12 cellular contexts compared by ENCODE assay signal in genomic region chr12:47785887-47786661, GRCh38. TPM values are rescaled to one million over a fixed set of nuclear protein-coding genes. Genes with fewer than 3 reads are reported as not detected.
A peak's percentile ranks its signal among the peaks of the same experiment; 100 is the strongest.
DNase-seq lines count a peak whose midpoint lies in the region; ATAC-seq, FAIRE-seq and TF ChIP-seq lines count a peak whose summit lies in the region.
"Had no signal": no experiment of that assay in that cellular context is flagged by ENCODE, and none has a peak within 500 bp of the region (broad histone marks: within the 10 kb centered on the region; RNA-seq: fewer than 3 reads in every experiment).

No MANE protein-coding gene starts in this region.

- no peaks in the 10 kb centered on the region for H3K9me3 ChIP-seq in CD4-positive, CD25-positive, alpha-beta regulatory T cell (ENCODE audit: control insufficient read depth in 2 of 2, low read length in 2 of 2)
- H3K9me3 ChIP-seq in T-helper 17 cell (ENCODE audit: control insufficient read depth, low read length, poor library complexity, severe bottlenecking) (no peaks in the 10 kb centered on the region), aorta (ENCODE audit: control insufficient read depth, low read length) (no peaks in the 10 kb centered on the region)
- H3K9me3 ChIP-seq: SK-N-SH had no signal

- peaks cover 81% of the 10 kb centered on the region for H3K36me3 ChIP-seq in CD4-positive, CD25-positive, alpha-beta regulatory T cell (ENCODE audit: control insufficient read depth, insufficient read depth, low read length)
- peaks cover 3 to 10% of the 10 kb centered on the region in 2 donors for H3K36me3 ChIP-seq in aorta (ENCODE audit: control insufficient read depth in 1 of 2, insufficient read depth in 2 of 2, low read length in 1 of 2)

- intact Hi-C loops in posterior vena cava (cut with DNase I) (loop anchor here in 1 of 2 donors (10.0 kb wide), 1 partner anchor 49 kb away; no protein-coding TSS in a partner anchor), aorta (cut with DNase I) (no loop called here)

- DNase-seq in CD4-positive, CD25-positive, alpha-beta regulatory T cell: no peak
- DNase-seq in T-helper 17 cell (no peak), posterior vena cava (ENCODE audit: low spot score) (peak; percentile 75), aorta (no peak), H54 (ENCODE audit: insufficient read length, low spot score) (no peak), medulla oblongata (ENCODE audit: extremely low spot score) (no peak)
- DNase-seq in effector memory CD8-positive, alpha-beta T cell: no peak
- DNase-seq: DMS153, mammary epithelial cell, SK-N-SH had no signal

- no peak for ATAC-seq in CD4-positive, CD25-positive, alpha-beta regulatory T cell (ENCODE audit: low read depth in 2 of 2)
- ATAC-seq in T-helper 17 cell: no peak
- no peak for ATAC-seq in effector memory CD8-positive, alpha-beta T cell (replicated peaks)
- no peak for ATAC-seq in aorta (ENCODE audit: low FRiP score)
- no peak for ATAC-seq in HG03135 (IDR thresholded peaks at IDR 0.05; ENCODE audit: unreplicated experiment)

- H3K27me3 Mint-ChIP-seq in CD4-positive, CD25-positive, alpha-beta regulatory T cell: no peaks in the 10 kb centered on the region
- no peaks in the 10 kb centered on the region for H3K27me3 Mint-ChIP-seq in T-helper 17 cell
- H3K27me3 Mint-ChIP-seq in effector memory CD8-positive, alpha-beta T cell: no peaks in the 10 kb centered on the region

- 76 to 78% methylated on average over 11 of the region's 11 CpGs for WGBS in aorta, 2 donors

- H3K4me1 ChIP-seq in CD4-positive, CD25-positive, alpha-beta regulatory T cell (ENCODE audit: control insufficient read depth, insufficient read depth, low read length, poor library complexity, severe bottlenecking): no peaks in the 10 kb centered on the region
- no peaks in the 10 kb centered on the region for H3K4me1 ChIP-seq in aorta (ENCODE audit: control insufficient read depth in 1 of 2, insufficient read depth in 2 of 2, low read length in 2 of 2)

- H3K4me3 ChIP-seq in CD4-positive, CD25-positive, alpha-beta regulatory T cell (ENCODE audit: low read depth, low read length): no peak overlapping the region
- no peak overlapping the region for H3K4me3 ChIP-seq in aorta (ENCODE audit: low read length in 2 of 2)

- H3K27me3 ChIP-seq in CD4-positive, CD25-positive, alpha-beta regulatory T cell (ENCODE audit: control insufficient read depth, insufficient read depth, low read length): no peaks in the 10 kb centered on the region
- no peaks in the 10 kb centered on the region for H3K27me3 ChIP-seq in aorta (ENCODE audit: control insufficient read depth in 1 of 2, insufficient read depth in 2 of 2, low read length in 1 of 2)

- peaks cover 0 to 2% (median 0%) of the 10 kb centered on the region in 7 donors for H3K9me3 Mint-ChIP-seq in CD4-positive, CD25-positive, alpha-beta regulatory T cell
- H3K9me3 Mint-ChIP-seq in effector memory CD8-positive, alpha-beta T cell: no peaks in the 10 kb centered on the region

- H3K36me3 Mint-ChIP-seq in CD4-positive, CD25-positive, alpha-beta regulatory T cell: peaks cover 29% of the 10 kb centered on the region
- H3K36me3 Mint-ChIP-seq in T-helper 17 cell (ENCODE audit: low read depth): peaks cover 6% of the 10 kb centered on the region
- peaks cover 34% of the 10 kb centered on the region for H3K36me3 Mint-ChIP-seq in effector memory CD8-positive, alpha-beta T cell (ENCODE audit: insufficient read depth)

- H3K4me1 Mint-ChIP-seq in CD4-positive, CD25-positive, alpha-beta regulatory T cell: peaks cover 0 to 4% (median 3%) of the 10 kb centered on the region in 4 donors
- H3K4me1 Mint-ChIP-seq in T-helper 17 cell: peaks cover 9% of the 10 kb centered on the region
- H3K4me1 Mint-ChIP-seq in effector memory CD8-positive, alpha-beta T cell (ENCODE audit: low read depth in 2 of 2): peaks cover 5 to 10% of the 10 kb centered on the region in 2 donors

- peak overlapping the region in 2 of 3 donors; percentile 71 for H3K27ac Mint-ChIP-seq in CD4-positive, CD25-positive, alpha-beta regulatory T cell
- H3K27ac Mint-ChIP-seq in T-helper 17 cell: peak overlapping the region; percentile 72
- peak overlapping the region; percentile 66 to 71 for H3K27ac Mint-ChIP-seq in effector memory CD8-positive, alpha-beta T cell

- FAIRE-seq in H54 (lab: Jason Lieb, UNC): no peak

- no peak overlapping the region for H3K4me3 Mint-ChIP-seq in CD4-positive, CD25-positive, alpha-beta regulatory T cell
- H3K4me3 Mint-ChIP-seq in T-helper 17 cell: no peak overlapping the region
- no peak overlapping the region for H3K4me3 Mint-ChIP-seq in effector memory CD8-positive, alpha-beta T cell

- H3K27ac ChIP-seq in CD4-positive, CD25-positive, alpha-beta regulatory T cell (ENCODE audit: insufficient read depth, low read length, poor library complexity, severe bottlenecking): no peak overlapping the region
- no peak overlapping the region for H3K27ac ChIP-seq in aorta (ENCODE audit: low read depth in 1 of 2, low read length in 2 of 2)
- H3K27ac ChIP-seq: VCaP had no signal

- TF ChIP-seq POLR2A in H54 (IDR thresholded peaks at IDR 0.05; ENCODE audit: low read depth, low read length): no peak

RNA-seq across cellular contexts. Expression of gene SLC48A1, which starts 13.0 kb away (rescaled TPM):
- total RNA-seq in CD4-positive, CD25-positive, alpha-beta regulatory T cell: 4.9 TPM
- 10 to 100 TPM in 1 of 4 donors, 1 to 10 TPM in 3; 7.3 to 12.7 (median 8.7) TPM for polyA plus RNA-seq in CD4-positive, CD25-positive, alpha-beta regulatory T cell
- 1 to 10 TPM; 5.9 to 6.9 TPM for total RNA-seq in T-helper 17 cell
- total RNA-seq in posterior vena cava: 10 to 100 TPM; 28.5 to 33.8 TPM
- total RNA-seq in aorta: 10 to 100 TPM; 35.7 to 51.3 TPM
- polyA plus RNA-seq in aorta: 10 to 100 TPM; 19.7 to 33.6 TPM

RNA-seq across cellular contexts. Expression of gene RAPGEF3, which starts 27.4 kb away (rescaled TPM):
- total RNA-seq in CD4-positive, CD25-positive, alpha-beta regulatory T cell: 0.79 TPM
- under 1 TPM in 2 of 4 donors, not detected in 2; 0.10 to 0.14 TPM for polyA plus RNA-seq in CD4-positive, CD25-positive, alpha-beta regulatory T cell
- total RNA-seq in T-helper 17 cell (under 1 TPM; 0.27 to 0.55 TPM), posterior vena cava (10 to 100 TPM; 18.3 to 33.5 TPM), aorta (100 to 1,000 TPM in 1 of 2 donors, 10 to 100 TPM in 1; 39.2 to 139 TPM)
- 100 to 1,000 TPM in 1 of 2 donors, 1 to 10 TPM in 1; 3.1 to 149 TPM for polyA plus RNA-seq in aorta

RNA-seq across cellular contexts. Expression of gene HDAC7, which starts 33.6 kb away (rescaled TPM):
- total RNA-seq in CD4-positive, CD25-positive, alpha-beta regulatory T cell: 163 TPM
- 10 to 100 TPM; 14.0 to 15.4 (median 15.3) TPM for polyA plus RNA-seq in CD4-positive, CD25-positive, alpha-beta regulatory T cell
- 100 to 1,000 TPM; 129 to 151 TPM for total RNA-seq in T-helper 17 cell
- 100 to 1,000 TPM; 111 to 126 TPM for total RNA-seq in posterior vena cava
- 100 to 1,000 TPM; 144 to 192 TPM for total RNA-seq in aorta
- 10 to 100 TPM; 17.0 to 93.4 TPM for polyA plus RNA-seq in aorta

Comparison
In these comparisons a context has a peak if more than half of its experiments do, and no peak if none do; other contexts are left out.
1. RNA of gene RAPGEF3, which starts 27.4 kb away (total RNA-seq): 39.2 to 139 TPM in aorta and 18.3 to 33.5 TPM in posterior vena cava; 0.79 TPM in CD4-positive, CD25-positive, alpha-beta regulatory T cell (single experiment) and 0.27 to 0.55 TPM in T-helper 17 cell; every median in the first group is over 10 times any median in the second.
2. Peak in every context shown above with its lines, with median percentiles within 50 percentile points of each other: H3K27ac Mint-ChIP-seq.